8 cellular contexts compared by ENCODE assay signal in genomic region chr21:42233067-42233981, GRCh38.
A peak's percentile ranks its signal among the peaks of the same experiment; 100 is the strongest.
DNase-seq lines count a peak whose midpoint lies in the region; ATAC-seq and TF ChIP-seq lines count a peak whose summit lies in the region.

No MANE protein-coding gene starts in this region.

- no peaks in the 10 kb centered on the region for H4K20me1 ChIP-seq in Loucy (ENCODE audit: insufficient read depth, low read length, poor library complexity, severe bottlenecking)

- no peaks in the 10 kb centered on the region for H3K36me3 ChIP-seq in Loucy (ENCODE audit: insufficient read depth, low read length)

- ATAC-seq in GM21447 (IDR thresholded peaks at IDR 0.05; ENCODE audit: unreplicated experiment): peak; percentile 56

- H3F3A ChIP-seq in Loucy (ENCODE audit: low read depth): peaks cover 4% of the 10 kb centered on the region; the same call in 1 of the 2 replicates

- H2AFZ ChIP-seq in Loucy (ENCODE audit: low read length): no peak overlapping the region

- no peaks in the 10 kb centered on the region for H3K9me2 ChIP-seq in Loucy (replicated peaks; ENCODE audit: low read depth, low read length)

- H3K27me3 ChIP-seq in Loucy (ENCODE audit: insufficient read depth, low read length, poor library complexity, severe bottlenecking): no peaks in the 10 kb centered on the region

- H3K9ac ChIP-seq in Loucy (ENCODE audit: low read depth, low read length, poor library complexity, severe bottlenecking): peak overlapping the region; percentile 85

- H3K79me2 ChIP-seq in Loucy (ENCODE audit: insufficient read depth, low read length): peaks cover 98% of the 10 kb centered on the region

- H3K4me1 ChIP-seq in Loucy (ENCODE audit: insufficient read depth, low read length, poor library complexity, severe bottlenecking): peaks cover 95% of the 10 kb centered on the region

- peak; percentile 29; the same call in 1 of the 2 replicates for TF ChIP-seq CTCF in Loucy (conservative IDR thresholded peaks at IDR 0.05; ENCODE audit: low read length)

- DNase-seq in DMS153 treated with DMSO at 0.1 percent for 48 hours (lab: John Stamatoyannopoulos, UW; ENCODE audit: unreplicated experiment): peak; percentile 26
- peak; percentile 57 for DNase-seq in activated CD4-positive, alpha-beta T cell treated with anti-CD3 and anti-CD28 coated beads for 1 hour
- DNase-seq in medulla oblongata (ENCODE audit: extremely low spot score): peak; percentile 63
- peak; percentile 60 to 74 for DNase-seq in stimulated activated CD8-positive, alpha-beta memory T cell treated with anti-CD3 and anti-CD28 coated beads, Interleukin-2, amount 100 ng/mL, for 48 hours (ENCODE audit: low read depth in 2 of 2)
- DNase-seq in NCI-H524 treated with DMSO at 0.1 percent for 48 hours (lab: John Stamatoyannopoulos, UW): no peak

- peak overlapping the region; percentile 53 for H3K4me3 ChIP-seq in Loucy (ENCODE audit: low read length, poor library complexity, severe bottlenecking)

- H3K4me2 ChIP-seq in Loucy (ENCODE audit: low read depth, low read length, poor library complexity, severe bottlenecking): peak overlapping the region; percentile 49

- H3K9me3 ChIP-seq in Loucy (ENCODE audit: insufficient read depth, low read depth, low read length): no peaks in the 10 kb centered on the region

- peak overlapping the region; percentile 54 for H3K27ac ChIP-seq in cingulate gyrus (ENCODE audit: low read depth, low read length)
